1 cellular context compared by ENCODE assay signal in the genomic region with DNA sequence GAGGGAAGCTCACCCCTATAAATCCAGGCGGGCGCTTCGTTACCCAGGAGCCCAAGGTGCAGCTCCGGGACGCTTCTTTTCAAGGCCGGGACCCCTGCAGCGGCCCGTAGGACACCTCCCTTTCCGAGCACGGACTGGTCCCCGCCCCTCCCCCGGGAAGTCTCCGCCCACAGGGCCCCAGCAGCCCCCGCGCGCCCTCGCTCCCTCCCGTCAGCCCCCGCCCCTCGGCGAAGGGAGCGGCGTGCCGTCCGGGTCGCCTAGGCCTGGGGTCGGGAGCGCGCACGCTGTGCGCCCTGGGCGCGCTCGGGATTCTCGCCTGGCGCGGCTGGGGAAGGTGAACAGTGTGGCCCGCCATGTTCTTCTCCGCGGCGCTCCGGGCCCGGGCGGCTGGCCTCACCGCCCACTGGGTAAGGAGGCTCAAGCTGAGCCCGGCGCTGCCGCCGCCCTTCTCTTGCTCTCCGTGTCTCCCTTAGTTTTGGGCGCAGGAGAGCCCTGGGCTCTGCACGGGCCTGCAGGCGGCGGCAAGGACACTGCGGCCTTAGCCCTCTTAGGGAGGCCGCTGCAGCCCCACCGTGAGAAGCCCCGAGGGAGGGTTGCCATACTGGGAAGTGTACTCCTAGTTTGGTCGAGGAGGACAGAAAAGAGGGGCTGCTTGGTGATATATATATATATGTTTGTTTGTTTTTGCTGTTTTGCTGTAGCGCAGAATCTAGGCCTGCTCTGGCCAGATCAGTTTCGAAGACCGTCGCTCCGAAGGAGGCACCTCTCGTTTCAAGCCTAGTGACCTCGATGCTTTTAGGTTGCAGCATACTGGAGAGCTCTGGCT.
A peak's percentile ranks its signal among the peaks of the same experiment; 100 is the strongest.
TF ChIP-seq lines count a peak whose summit lies in the region.

A gene (plus strand): TSS at position 309 of the 826 bp plus-strand sequence. CDS start 45 bp downstream, at position 354.

TF ChIP-seq in HepG2, 621 proteins besides CTCF, POLR2A, EP300 and RAD21 (continued from another document and continues in another):
- TF ChIP-seq SYNCRIP (IDR thresholded peaks at IDR 0.05; ENCODE audit: insufficient read depth, low read depth, low read length) (no peak), ZSCAN22 (CRISPR knock-in tag; IDR thresholded peaks at IDR 0.05) (no peak), ZFYVE20 (CRISPR knock-in tag; IDR thresholded peaks at IDR 0.05; ENCODE audit: borderline replicate concordance, low read depth) (no peak), DR1 (CRISPR knock-in tag; IDR thresholded peaks at IDR 0.05) (no peak), SNRNP70 (IDR thresholded peaks at IDR 0.05; ENCODE audit: low read depth, low read length) (no peak), ZNF572 (CRISPR knock-in tag; IDR thresholded peaks at IDR 0.05) (no peak), HDAC1 (CRISPR knock-in tag; IDR thresholded peaks at IDR 0.05) (peak; percentile 71), ELF3 (CRISPR knock-in tag; IDR thresholded peaks at IDR 0.05) (peak; percentile 61; the same call in 1 of the 2 replicates), SAFB2 (CRISPR knock-in tag; IDR thresholded peaks at IDR 0.05; ENCODE audit: borderline replicate concordance, low read depth) (no peak; the same call in 1 of the 2 replicates), CBX5 (CRISPR knock-in tag; IDR thresholded peaks at IDR 0.05; ENCODE audit: borderline replicate concordance) (no peak), MTA3 (CRISPR knock-in tag; IDR thresholded peaks at IDR 0.05) (no peak), MED8 (CRISPR knock-in tag; IDR thresholded peaks at IDR 0.05; ENCODE audit: insufficient replicate concordance) (peak; percentile 50), ZFP1 (CRISPR knock-in tag; IDR thresholded peaks at IDR 0.05) (no peak), TBX2 (CRISPR knock-in tag; IDR thresholded peaks at IDR 0.05; ENCODE audit: borderline replicate concordance) (peak; percentile 70), POLR2G (IDR thresholded peaks at IDR 0.05; ENCODE audit: low read depth, low read length) (peak; percentile 87), ZNF7 (CRISPR knock-in tag; IDR thresholded peaks at IDR 0.05) (no peak), ELF1 (CRISPR knock-in tag; IDR thresholded peaks at IDR 0.05) (no peak; the same call in 1 of the 2 replicates), XRCC5 (optimal IDR thresholded peaks at IDR 0.05; ENCODE audit: low read length) (no peak), ZIK1 (CRISPR knock-in tag; IDR thresholded peaks at IDR 0.05; ENCODE audit: borderline replicate concordance, low read depth) (0 out of 2 replicates have a peak, but pooled peaks have one; percentile 74), ZNF644 (CRISPR knock-in tag; IDR thresholded peaks at IDR 0.05; ENCODE audit: low read depth) (peak; percentile 26; the same call in 1 of the 2 replicates), SRSF4 (IDR thresholded peaks at IDR 0.05; ENCODE audit: low read depth, low read length, poor library complexity, severe bottlenecking) (no peak), HMG20A (CRISPR knock-in tag; IDR thresholded peaks at IDR 0.05; ENCODE audit: borderline replicate concordance) (no peak; the same call in 1 of the 2 replicates), ZFP36L1 (CRISPR knock-in tag; IDR thresholded peaks at IDR 0.05) (no peak), ATF7-NPFF (CRISPR knock-in tag; IDR thresholded peaks at IDR 0.05; ENCODE audit: low read depth) (peak; percentile 87; the same call in 1 of the 2 replicates), GTF2F1 (IDR thresholded peaks at IDR 0.05; ENCODE audit: low read length) (no peak), AKAP8 (CRISPR knock-in tag; IDR thresholded peaks at IDR 0.05) (no peak), ZNF510 (CRISPR knock-in tag; IDR thresholded peaks at IDR 0.05; ENCODE audit: low read depth) (no peak), KDM6A (CRISPR knock-in tag; IDR thresholded peaks at IDR 0.05; ENCODE audit: low read depth) (no peak), HOXD1 (CRISPR knock-in tag; IDR thresholded peaks at IDR 0.05) (peak; percentile 4; the same call in 1 of the 2 replicates), ZNF251 (CRISPR knock-in tag; IDR thresholded peaks at IDR 0.05) (no peak), NFIC (IDR thresholded peaks at IDR 0.05; ENCODE audit: low read length) (no peak), ZNF605 (CRISPR knock-in tag; IDR thresholded peaks at IDR 0.05) (peak; percentile 76), RARG (CRISPR knock-in tag; IDR thresholded peaks at IDR 0.05; ENCODE audit: low read depth) (0 out of 2 replicates have a peak, but pooled peaks have one; percentile 47), ZNF460 (CRISPR knock-in tag; IDR thresholded peaks at IDR 0.05; ENCODE audit: borderline replicate concordance) (no peak), ZNF562 (CRISPR knock-in tag; IDR thresholded peaks at IDR 0.05; ENCODE audit: borderline replicate concordance) (no peak), ZNF12 (CRISPR knock-in tag; IDR thresholded peaks at IDR 0.05) (no peak)
- TF ChIP-seq, protein P1, sequence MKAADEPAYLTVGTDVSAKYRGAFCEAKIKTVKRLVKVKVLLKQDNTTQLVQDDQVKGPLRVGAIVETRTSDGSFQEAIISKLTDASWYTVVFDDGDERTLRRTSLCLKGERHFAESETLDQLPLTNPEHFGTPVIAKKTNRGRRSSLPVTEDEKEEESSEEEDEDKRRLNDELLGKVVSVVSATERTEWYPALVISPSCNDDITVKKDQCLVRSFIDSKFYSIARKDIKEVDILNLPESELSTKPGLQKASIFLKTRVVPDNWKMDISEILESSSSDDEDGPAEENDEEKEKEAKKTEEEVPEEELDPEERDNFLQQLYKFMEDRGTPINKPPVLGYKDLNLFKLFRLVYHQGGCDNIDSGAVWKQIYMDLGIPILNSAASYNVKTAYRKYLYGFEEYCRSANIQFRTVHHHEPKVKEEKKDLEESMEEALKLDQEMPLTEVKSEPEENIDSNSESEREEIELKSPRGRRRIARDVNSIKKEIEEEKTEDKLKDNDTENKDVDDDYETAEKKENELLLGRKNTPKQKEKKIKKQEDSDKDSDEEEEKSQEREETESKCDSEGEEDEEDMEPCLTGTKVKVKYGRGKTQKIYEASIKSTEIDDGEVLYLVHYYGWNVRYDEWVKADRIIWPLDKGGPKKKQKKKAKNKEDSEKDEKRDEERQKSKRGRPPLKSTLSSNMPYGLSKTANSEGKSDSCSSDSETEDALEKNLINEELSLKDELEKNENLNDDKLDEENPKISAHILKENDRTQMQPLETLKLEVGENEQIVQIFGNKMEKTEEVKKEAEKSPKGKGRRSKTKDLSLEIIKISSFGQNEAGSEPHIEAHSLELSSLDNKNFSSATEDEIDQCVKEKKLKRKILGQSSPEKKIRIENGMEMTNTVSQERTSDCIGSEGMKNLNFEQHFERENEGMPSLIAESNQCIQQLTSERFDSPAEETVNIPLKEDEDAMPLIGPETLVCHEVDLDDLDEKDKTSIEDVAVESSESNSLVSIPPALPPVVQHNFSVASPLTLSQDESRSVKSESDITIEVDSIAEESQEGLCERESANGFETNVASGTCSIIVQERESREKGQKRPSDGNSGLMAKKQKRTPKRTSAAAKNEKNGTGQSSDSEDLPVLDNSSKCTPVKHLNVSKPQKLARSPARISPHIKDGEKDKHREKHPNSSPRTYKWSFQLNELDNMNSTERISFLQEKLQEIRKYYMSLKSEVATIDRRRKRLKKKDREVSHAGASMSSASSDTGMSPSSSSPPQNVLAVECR (CRISPR knock-in tag; IDR thresholded peaks at IDR 0.05; ENCODE audit: borderline replicate concordance) = peak; percentile 89; the same call in 1 of the 2 replicates
- TF ChIP-seq, protein P2, sequence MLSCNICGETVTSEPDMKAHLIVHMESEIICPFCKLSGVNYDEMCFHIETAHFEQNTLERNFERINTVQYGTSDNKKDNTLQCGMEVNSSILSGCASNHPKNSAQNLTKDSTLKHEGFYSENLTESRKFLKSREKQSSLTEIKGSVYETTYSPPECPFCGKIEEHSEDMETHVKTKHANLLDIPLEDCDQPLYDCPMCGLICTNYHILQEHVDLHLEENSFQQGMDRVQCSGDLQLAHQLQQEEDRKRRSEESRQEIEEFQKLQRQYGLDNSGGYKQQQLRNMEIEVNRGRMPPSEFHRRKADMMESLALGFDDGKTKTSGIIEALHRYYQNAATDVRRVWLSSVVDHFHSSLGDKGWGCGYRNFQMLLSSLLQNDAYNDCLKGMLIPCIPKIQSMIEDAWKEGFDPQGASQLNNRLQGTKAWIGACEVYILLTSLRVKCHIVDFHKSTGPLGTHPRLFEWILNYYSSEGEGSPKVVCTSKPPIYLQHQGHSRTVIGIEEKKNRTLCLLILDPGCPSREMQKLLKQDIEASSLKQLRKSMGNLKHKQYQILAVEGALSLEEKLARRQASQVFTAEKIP (CRISPR knock-in tag; IDR thresholded peaks at IDR 0.05; ENCODE audit: borderline replicate concordance) = no peak
- TF ChIP-seq, protein P3, sequence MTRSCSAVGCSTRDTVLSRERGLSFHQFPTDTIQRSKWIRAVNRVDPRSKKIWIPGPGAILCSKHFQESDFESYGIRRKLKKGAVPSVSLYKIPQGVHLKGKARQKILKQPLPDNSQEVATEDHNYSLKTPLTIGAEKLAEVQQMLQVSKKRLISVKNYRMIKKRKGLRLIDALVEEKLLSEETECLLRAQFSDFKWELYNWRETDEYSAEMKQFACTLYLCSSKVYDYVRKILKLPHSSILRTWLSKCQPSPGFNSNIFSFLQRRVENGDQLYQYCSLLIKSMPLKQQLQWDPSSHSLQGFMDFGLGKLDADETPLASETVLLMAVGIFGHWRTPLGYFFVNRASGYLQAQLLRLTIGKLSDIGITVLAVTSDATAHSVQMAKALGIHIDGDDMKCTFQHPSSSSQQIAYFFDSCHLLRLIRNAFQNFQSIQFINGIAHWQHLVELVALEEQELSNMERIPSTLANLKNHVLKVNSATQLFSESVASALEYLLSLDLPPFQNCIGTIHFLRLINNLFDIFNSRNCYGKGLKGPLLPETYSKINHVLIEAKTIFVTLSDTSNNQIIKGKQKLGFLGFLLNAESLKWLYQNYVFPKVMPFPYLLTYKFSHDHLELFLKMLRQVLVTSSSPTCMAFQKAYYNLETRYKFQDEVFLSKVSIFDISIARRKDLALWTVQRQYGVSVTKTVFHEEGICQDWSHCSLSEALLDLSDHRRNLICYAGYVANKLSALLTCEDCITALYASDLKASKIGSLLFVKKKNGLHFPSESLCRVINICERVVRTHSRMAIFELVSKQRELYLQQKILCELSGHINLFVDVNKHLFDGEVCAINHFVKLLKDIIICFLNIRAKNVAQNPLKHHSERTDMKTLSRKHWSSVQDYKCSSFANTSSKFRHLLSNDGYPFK (CRISPR knock-in tag; IDR thresholded peaks at IDR 0.05; ENCODE audit: borderline replicate concordance) = peak; percentile 96
- TF ChIP-seq, protein P4, sequence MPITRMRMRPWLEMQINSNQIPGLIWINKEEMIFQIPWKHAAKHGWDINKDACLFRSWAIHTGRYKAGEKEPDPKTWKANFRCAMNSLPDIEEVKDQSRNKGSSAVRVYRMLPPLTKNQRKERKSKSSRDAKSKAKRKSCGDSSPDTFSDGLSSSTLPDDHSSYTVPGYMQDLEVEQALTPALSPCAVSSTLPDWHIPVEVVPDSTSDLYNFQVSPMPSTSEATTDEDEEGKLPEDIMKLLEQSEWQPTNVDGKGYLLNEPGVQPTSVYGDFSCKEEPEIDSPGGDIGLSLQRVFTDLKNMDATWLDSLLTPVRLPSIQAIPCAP (CRISPR knock-in tag; IDR thresholded peaks at IDR 0.05; ENCODE audit: low read depth) = no peak
- TF ChIP-seq, protein P5, sequence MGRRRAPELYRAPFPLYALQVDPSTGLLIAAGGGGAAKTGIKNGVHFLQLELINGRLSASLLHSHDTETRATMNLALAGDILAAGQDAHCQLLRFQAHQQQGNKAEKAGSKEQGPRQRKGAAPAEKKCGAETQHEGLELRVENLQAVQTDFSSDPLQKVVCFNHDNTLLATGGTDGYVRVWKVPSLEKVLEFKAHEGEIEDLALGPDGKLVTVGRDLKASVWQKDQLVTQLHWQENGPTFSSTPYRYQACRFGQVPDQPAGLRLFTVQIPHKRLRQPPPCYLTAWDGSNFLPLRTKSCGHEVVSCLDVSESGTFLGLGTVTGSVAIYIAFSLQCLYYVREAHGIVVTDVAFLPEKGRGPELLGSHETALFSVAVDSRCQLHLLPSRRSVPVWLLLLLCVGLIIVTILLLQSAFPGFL (CRISPR knock-in tag; IDR thresholded peaks at IDR 0.05) = no peak
- TF ChIP-seq, protein P6, sequence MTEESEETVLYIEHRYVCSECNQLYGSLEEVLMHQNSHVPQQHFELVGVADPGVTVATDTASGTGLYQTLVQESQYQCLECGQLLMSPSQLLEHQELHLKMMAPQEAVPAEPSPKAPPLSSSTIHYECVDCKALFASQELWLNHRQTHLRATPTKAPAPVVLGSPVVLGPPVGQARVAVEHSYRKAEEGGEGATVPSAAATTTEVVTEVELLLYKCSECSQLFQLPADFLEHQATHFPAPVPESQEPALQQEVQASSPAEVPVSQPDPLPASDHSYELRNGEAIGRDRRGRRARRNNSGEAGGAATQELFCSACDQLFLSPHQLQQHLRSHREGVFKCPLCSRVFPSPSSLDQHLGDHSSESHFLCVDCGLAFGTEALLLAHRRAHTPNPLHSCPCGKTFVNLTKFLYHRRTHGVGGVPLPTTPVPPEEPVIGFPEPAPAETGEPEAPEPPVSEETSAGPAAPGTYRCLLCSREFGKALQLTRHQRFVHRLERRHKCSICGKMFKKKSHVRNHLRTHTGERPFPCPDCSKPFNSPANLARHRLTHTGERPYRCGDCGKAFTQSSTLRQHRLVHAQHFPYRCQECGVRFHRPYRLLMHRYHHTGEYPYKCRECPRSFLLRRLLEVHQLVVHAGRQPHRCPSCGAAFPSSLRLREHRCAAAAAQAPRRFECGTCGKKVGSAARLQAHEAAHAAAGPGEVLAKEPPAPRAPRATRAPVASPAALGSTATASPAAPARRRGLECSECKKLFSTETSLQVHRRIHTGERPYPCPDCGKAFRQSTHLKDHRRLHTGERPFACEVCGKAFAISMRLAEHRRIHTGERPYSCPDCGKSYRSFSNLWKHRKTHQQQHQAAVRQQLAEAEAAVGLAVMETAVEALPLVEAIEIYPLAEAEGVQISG (CRISPR knock-in tag; IDR thresholded peaks at IDR 0.05) = peak; percentile 76
- TF ChIP-seq, protein P7, sequence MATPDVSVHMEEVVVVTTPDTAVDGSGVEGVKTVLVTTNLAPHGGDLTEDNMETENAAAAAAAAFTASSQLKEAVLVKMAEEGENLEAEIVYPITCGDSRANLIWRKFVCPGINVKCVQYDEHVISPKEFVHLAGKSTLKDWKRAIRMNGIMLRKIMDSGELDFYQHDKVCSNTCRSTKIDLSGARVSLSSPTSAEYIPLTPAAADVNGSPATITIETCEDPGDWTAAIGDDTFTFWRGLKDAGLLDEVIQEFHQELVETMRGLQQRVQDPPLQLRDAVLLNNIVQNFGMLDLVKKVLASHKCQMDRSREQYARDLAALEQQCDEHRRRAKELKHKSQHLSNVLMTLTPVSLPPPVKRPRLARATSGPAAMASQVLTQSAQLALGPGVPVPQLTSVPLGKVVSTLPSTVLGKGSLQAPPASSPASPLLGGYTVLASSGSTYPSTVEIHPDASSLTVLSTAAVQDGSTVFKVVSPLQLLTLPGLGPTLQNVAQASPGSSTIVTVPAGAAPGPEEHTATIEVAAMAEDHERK (CRISPR knock-in tag; IDR thresholded peaks at IDR 0.05; ENCODE audit: low read depth) = peak; percentile 94
- TF ChIP-seq, protein P8, sequence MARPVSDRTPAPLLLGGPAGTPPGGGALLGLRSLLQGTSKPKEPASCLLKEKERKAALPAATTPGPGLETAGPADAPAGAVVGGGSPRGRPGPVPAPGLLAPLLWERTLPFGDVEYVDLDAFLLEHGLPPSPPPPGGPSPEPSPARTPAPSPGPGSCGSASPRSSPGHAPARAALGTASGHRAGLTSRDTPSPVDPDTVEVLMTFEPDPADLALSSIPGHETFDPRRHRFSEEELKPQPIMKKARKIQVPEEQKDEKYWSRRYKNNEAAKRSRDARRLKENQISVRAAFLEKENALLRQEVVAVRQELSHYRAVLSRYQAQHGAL (CRISPR knock-in tag; IDR thresholded peaks at IDR 0.05; ENCODE audit: not compliant biosample characterization) = no peak
- TF ChIP-seq, protein P9, sequence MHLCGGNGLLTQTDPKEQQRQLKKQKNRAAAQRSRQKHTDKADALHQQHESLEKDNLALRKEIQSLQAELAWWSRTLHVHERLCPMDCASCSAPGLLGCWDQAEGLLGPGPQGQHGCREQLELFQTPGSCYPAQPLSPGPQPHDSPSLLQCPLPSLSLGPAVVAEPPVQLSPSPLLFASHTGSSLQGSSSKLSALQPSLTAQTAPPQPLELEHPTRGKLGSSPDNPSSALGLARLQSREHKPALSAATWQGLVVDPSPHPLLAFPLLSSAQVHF (CRISPR knock-in tag; IDR thresholded peaks at IDR 0.05) = no peak
